33 cellular contexts compared by ENCODE assay signal in genomic region chr4:78346222-78346621, GRCh38.
"Had no signal": no experiment of that assay in that cellular context is flagged by ENCODE, and none has a peak within 500 bp of the region (broad histone marks: within the 10 kb centered on the region; RNA-seq: fewer than 3 reads in every experiment).

No MANE protein-coding gene starts in this region.

- H3K4me1 Mint-ChIP-seq: activated B cell treated with CpG ODN at 0.5 μM for 24 hours; activated CD4-positive, alpha-beta memory T cell treated with anti-CD3 and anti-CD28 coated beads, Interleukin-2, amount 10 ng/mL, durations not matched to agents 7 days and 5 days; activated CD4-positive, alpha-beta T cell treated with anti-CD3 and anti-CD28 coated beads, Interleukin-2, amount 10 ng/mL, durations not matched to agents 7 days and 5 days; activated CD8-positive, alpha-beta memory T cell treated with anti-CD3 and anti-CD28 coated beads, Interleukin-2, amount 10 ng/mL, durations not matched to agents 7 days and 5 days; activated naive CD8-positive, alpha-beta T cell treated with anti-CD3 and anti-CD28 coated beads for 36 hours; central memory CD8-positive, alpha-beta T cell; T-cell had no signal

- H3K36me3 Mint-ChIP-seq: activated CD8-positive, alpha-beta memory T cell treated with anti-CD3 and anti-CD28 coated beads, Interleukin-2, amount 10 ng/mL, durations not matched to agents 7 days and 5 days; activated naive CD4-positive, alpha-beta T cell treated with anti-CD3 and anti-CD28 coated beads, Interleukin-2, amount 50 U/mL, for 72 hours; activated naive CD8-positive, alpha-beta T cell treated with anti-CD3 and anti-CD28 coated beads for 36 hours; T-cell had no signal

- H3K9me3 ChIP-seq: adrenal gland, body of pancreas, breast epithelium had no signal

- H3K27ac ChIP-seq: adrenal gland, body of pancreas, brain microvascular endothelial cell, breast epithelium, VCaP had no signal

- H3K36me3 ChIP-seq: adrenal gland, brain microvascular endothelial cell, breast epithelium had no signal

- H3K27me3 ChIP-seq: adrenal gland, body of pancreas, brain microvascular endothelial cell, breast epithelium had no signal

- H3K4me1 ChIP-seq: adrenal gland, body of pancreas, breast epithelium had no signal

- H3K4me3 Mint-ChIP-seq: activated B cell treated with CpG ODN at 0.5 μM for 24 hours; activated CD4-positive, alpha-beta memory T cell treated with anti-CD3 and anti-CD28 coated beads, Interleukin-2, amount 10 ng/mL, durations not matched to agents 7 days and 5 days; activated CD4-positive, alpha-beta T cell treated with anti-CD3 and anti-CD28 coated beads, Interleukin-2, amount 10 ng/mL, durations not matched to agents 7 days and 5 days; activated CD8-positive, alpha-beta memory T cell treated with anti-CD3 and anti-CD28 coated beads, Interleukin-2, amount 10 ng/mL, durations not matched to agents 7 days and 5 days; activated CD8-positive, alpha-beta T cell treated with anti-CD3 and anti-CD28 coated beads, Interleukin-2, amount 10 ng/mL, durations not matched to agents 7 days and 5 days; activated naive CD4-positive, alpha-beta T cell treated with anti-CD3 and anti-CD28 coated beads for 36 hours; activated naive CD8-positive, alpha-beta T cell treated with anti-CD3 and anti-CD28 coated beads for 36 hours; activated T-cell treated with anti-CD3 and anti-CD28 coated beads, Interleukin-2, amount 50 U/mL, for 24 hours; central memory CD8-positive, alpha-beta T cell; T-cell; T-helper 2 cell treated with Interferon-gamma antibody and Interleukin-4, amounts not matched to agents 5 μg/mL and 100 μg/mL, for 36 hours had no signal

- DNase-seq: activated B cell treated with CpG ODN at 0.5 μM for 24 hours; activated CD4-positive, alpha-beta memory T cell treated with anti-CD3 and anti-CD28 coated beads, Interleukin-2, amount 10 ng/mL, durations not matched to agents 7 days and 5 days; activated CD4-positive, alpha-beta T cell treated with anti-CD3 and anti-CD28 coated beads for 48 hours; activated CD4-positive, alpha-beta T cell treated with anti-CD3 and anti-CD28 coated beads, Interleukin-2, amount 10 ng/mL, durations not matched to agents 7 days and 5 days; activated CD4-positive, alpha-beta T cell treated with anti-CD3 and anti-CD28 coated beads, Interleukin-2, amount 50 U/mL, for 48 hours; activated CD4-positive, CD25-positive, alpha-beta regulatory T cell treated with anti-CD3 and anti-CD28 coated beads, Interleukin-2, amount 50 U/mL, for 72 hours; activated CD8-positive, alpha-beta memory T cell treated with anti-CD3 and anti-CD28 coated beads for 24 hours; activated CD8-positive, alpha-beta memory T cell treated with anti-CD3 and anti-CD28 coated beads, Interleukin-2, amount 10 ng/mL, durations not matched to agents 7 days and 5 days; activated CD8-positive, alpha-beta memory T cell treated with anti-CD3 and anti-CD28 coated beads, Interleukin-2, amount 50 U/mL, for 48 hours; activated CD8-positive, alpha-beta T cell treated with anti-CD3 and anti-CD28 coated beads, Interleukin-2, amount 10 ng/mL, durations not matched to agents 7 days and 5 days; activated effector memory CD4-positive, alpha-beta T cell treated with Interleukin-2 at 50 U/mL for 16 hours; activated gamma-delta T cell; activated naive CD4-positive, alpha-beta T cell; activated naive CD4-positive, alpha-beta T cell treated with anti-CD3 and anti-CD28 coated beads for 36 hours; activated naive CD4-positive, alpha-beta T cell treated with anti-CD3 and anti-CD28 coated beads, Interleukin-2, amount 50 U/mL, for 16 hours; activated naive CD8-positive, alpha-beta T cell treated with anti-CD3 and anti-CD28 coated beads for 36 hours; activated T-cell treated with anti-CD3 and anti-CD28 coated beads, Interleukin-2, amount 50 U/mL, for 24 hours; activated T-cell treated with anti-CD3 and anti-CD28 coated beads, Interleukin-2, amount 50 U/mL, for 48 hours; adrenal gland; amniotic stem cell; aorta; body of pancreas; brain microvascular endothelial cell; cerebellar nuclear complex; T-cell; T-helper 2 cell; T-helper 9 cell had no signal

- H3K27me3 Mint-ChIP-seq: activated CD4-positive, alpha-beta memory T cell treated with anti-CD3 and anti-CD28 coated beads, Interleukin-2, amount 10 ng/mL, durations not matched to agents 7 days and 5 days had no signal

- ATAC-seq: activated CD8-positive, alpha-beta memory T cell treated with anti-CD3 and anti-CD28 coated beads, Interleukin-2, amount 10 ng/mL, durations not matched to agents 7 days and 5 days; activated CD8-positive, alpha-beta T cell treated with anti-CD3 and anti-CD28 coated beads, Interleukin-2, amount 10 ng/mL, durations not matched to agents 7 days and 5 days; activated naive CD4-positive, alpha-beta T cell treated with anti-CD3 and anti-CD28 coated beads, Interleukin-2, amount 50 U/mL, for 72 hours; body of pancreas; T-cell had no signal

- H3K4me3 ChIP-seq: adrenal gland, body of pancreas, breast epithelium had no signal

- H3K9me3 Mint-ChIP-seq: activated CD4-positive, alpha-beta memory T cell treated with anti-CD3 and anti-CD28 coated beads, Interleukin-2, amount 10 ng/mL, durations not matched to agents 7 days and 5 days; activated CD4-positive, alpha-beta T cell treated with anti-CD3 and anti-CD28 coated beads, Interleukin-2, amount 10 ng/mL, durations not matched to agents 7 days and 5 days; activated naive CD4-positive, alpha-beta T cell treated with anti-CD3 and anti-CD28 coated beads for 36 hours; activated naive CD4-positive, alpha-beta T cell treated with anti-CD3 and anti-CD28 coated beads, Interleukin-2, amount 50 U/mL, for 72 hours; activated naive CD8-positive, alpha-beta T cell treated with anti-CD3 and anti-CD28 coated beads for 36 hours; activated T-helper 2 cell treated with anti-CD3 and anti-CD28 coated beads, Interferon-gamma antibody, Interleukin-2, Interleukin-4, amounts not matched to agents 10 μg/mL and 5 μg/mL and 100 μg/mL, durations not matched to agents 14 hours and 24 hours and 36 hours; central memory CD8-positive, alpha-beta T cell; T-cell; T-helper 2 cell treated with Interferon-gamma antibody and Interleukin-4, amounts not matched to agents 5 μg/mL and 100 μg/mL, for 36 hours had no signal

- H3K27ac Mint-ChIP-seq: activated B cell treated with CpG ODN at 0.5 μM for 24 hours; activated CD4-positive, alpha-beta memory T cell treated with anti-CD3 and anti-CD28 coated beads, Interleukin-2, amount 10 ng/mL, durations not matched to agents 7 days and 5 days; activated CD4-positive, alpha-beta T cell treated with anti-CD3 and anti-CD28 coated beads, Interleukin-2, amount 10 ng/mL, durations not matched to agents 7 days and 5 days; activated CD8-positive, alpha-beta memory T cell treated with anti-CD3 and anti-CD28 coated beads, Interleukin-2, amount 10 ng/mL, durations not matched to agents 7 days and 5 days; activated CD8-positive, alpha-beta T cell treated with anti-CD3 and anti-CD28 coated beads, Interleukin-2, amount 10 ng/mL, durations not matched to agents 7 days and 5 days; activated naive CD4-positive, alpha-beta T cell treated with anti-CD3 and anti-CD28 coated beads for 36 hours; activated naive CD4-positive, alpha-beta T cell treated with anti-CD3 and anti-CD28 coated beads, Interleukin-2, amount 50 U/mL, for 72 hours; activated naive CD8-positive, alpha-beta T cell treated with anti-CD3 and anti-CD28 coated beads for 36 hours; activated T-cell treated with anti-CD3 and anti-CD28 coated beads, Interleukin-2, amount 50 U/mL, for 24 hours; activated T-helper 2 cell treated with anti-CD3 and anti-CD28 coated beads, Interferon-gamma antibody, Interleukin-2, Interleukin-4, amounts not matched to agents 10 μg/mL and 5 μg/mL and 100 μg/mL, durations not matched to agents 14 hours and 24 hours and 36 hours; T-cell; T-helper 2 cell treated with Interferon-gamma antibody and Interleukin-4, amounts not matched to agents 5 μg/mL and 100 μg/mL, for 36 hours had no signal
